In genomic region chr14:70245026-70245425, GRCh38 we compare ENCODE assay signal across 23 cellular contexts. TPM values are rescaled to one million over a fixed set of nuclear protein-coding genes. Genes with fewer than 3 reads are reported as not detected.
"Had no signal": no experiment of that assay in that cellular context is flagged by ENCODE, and none has a peak within 500 bp of the region (broad histone marks: within the 10 kb centered on the region; RNA-seq: fewer than 3 reads in every experiment).

No MANE protein-coding gene starts in this region.

- H3K36me3 ChIP-seq: left ventricle myocardium inferior, ovary, right atrium auricular region, right lobe of liver, tibial nerve, upper lobe of left lung had no signal

- DNase-seq: hypothalamus; immature natural killer cell; kidney; left ventricle myocardium inferior; midbrain; mucosa of descending colon; naive thymus-derived CD4-positive, alpha-beta T cell; ovary; right lobe of liver; stimulated activated CD4-positive, alpha-beta T cell treated with anti-CD3 and anti-CD28 coated beads, Interleukin-1b, Interleukin-23, amount 100 ng/mL, for 48 hours; stimulated activated CD4-positive, alpha-beta T cell treated with anti-CD3 and anti-CD28 coated beads, Interleukin-2, amount 100 ng/mL, for 48 hours; stimulated activated CD4-positive, alpha-beta T cell treated with anti-CD3 and anti-CD28 coated beads, Interleukin-4, amount 100 ng/mL, for 4 hours; stimulated activated CD8-positive, alpha-beta memory T cell treated with anti-CD3 and anti-CD28 coated beads, Interleukin-4, amount 100 ng/mL, for 48 hours; stimulated activated naive CD4-positive, alpha-beta T cell treated with Interleukin-2 at 50 U/mL for 16 hours; stimulated activated naive CD8-positive, alpha-beta T cell treated with anti-CD3 and anti-CD28 coated beads, Interleukin-15, amount 100 ng/mL, for 72 hours; substantia nigra; upper lobe of left lung had no signal

- H3K4me2 ChIP-seq: smooth muscle cell had no signal

- H3K27ac ChIP-seq: left ventricle myocardium inferior, ovary, right atrium auricular region, right lobe of liver, tibial nerve, upper lobe of left lung had no signal

- H3K9me3 ChIP-seq: mucosa of descending colon, ovary, right lobe of liver, tibial nerve, upper lobe of left lung had no signal

- H3K4me3 ChIP-seq: left ventricle myocardium inferior, lung, mucosa of descending colon, ovary, right atrium auricular region, right lobe of liver, smooth muscle cell, tibial nerve, upper lobe of left lung had no signal

- ATAC-seq: mucosa of descending colon; naive thymus-derived CD4-positive, alpha-beta T cell; natural killer cell treated with Interleukin-12 subunit alpha and Interleukin-12 subunit beta and Interleukin-15 and Interleukin-18, amount 100 ng/mL, for 72 hours; right lobe of liver; stimulated activated memory B cell treated with anti-CD40 and anti-IgM and Interleukin-4, amounts not matched to agents 10 μg/mL and 1 μg/mL and 100 μg/mL, for 72 hours; stimulated activated naive CD8-positive, alpha-beta T cell treated with anti-CD3 and anti-CD28 coated beads, Interleukin-15, amount 100 ng/mL, for 72 hours had no signal

- H3K27me3 ChIP-seq: right atrium auricular region, right lobe of liver, tibial nerve, upper lobe of left lung had no signal

- H3K4me1 ChIP-seq: left ventricle myocardium inferior, right atrium auricular region, right lobe of liver, tibial nerve, upper lobe of left lung had no signal

RNA-seq across cellular contexts. Expression of gene SLC8A3, which starts 56.3 kb away (rescaled TPM):
- total RNA-seq: smooth muscle cell had no signal
- polyA plus RNA-seq: naive thymus-derived CD4-positive, alpha-beta T cell; smooth muscle cell had no signal
